In the genomic region with DNA sequence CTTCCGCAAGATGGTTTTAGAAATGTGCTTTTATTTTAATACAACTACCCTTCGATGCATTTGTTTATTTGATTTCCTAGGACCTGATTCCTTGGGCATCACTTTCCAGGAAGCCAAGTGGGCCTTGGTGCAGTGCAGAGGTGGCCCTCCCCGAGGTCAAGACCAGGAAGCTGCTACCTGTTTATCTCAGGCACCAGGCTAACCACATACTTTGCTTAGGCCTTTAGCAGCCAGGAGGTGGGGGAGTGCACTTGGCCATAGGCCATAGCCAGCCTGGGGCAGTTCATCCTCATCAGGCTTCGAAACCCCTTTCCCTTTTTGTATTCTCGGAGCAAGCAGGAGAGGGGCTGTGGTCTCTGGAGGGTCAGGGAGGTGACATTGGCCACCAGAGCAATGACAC, we compare ENCODE assay signal across 22 cellular contexts. TPM values are rescaled to one million over a fixed set of nuclear protein-coding genes. Genes with fewer than 3 reads are reported as not detected.
DNase-seq lines count a peak whose midpoint lies in the region; ATAC-seq, FAIRE-seq and TF ChIP-seq lines count a peak whose summit lies in the region.
"Had no signal": no experiment of that assay in that cellular context is flagged by ENCODE, and none has a peak within 500 bp of the region (broad histone marks: within the 10 kb centered on the region; RNA-seq: fewer than 3 reads in every experiment).

No MANE protein-coding gene starts in this region.

- TF ChIP-seq POLR2A in GM12891 (IDR thresholded peaks at IDR 0.05; ENCODE audit: low read depth, low read length): no peak

- no peaks in the 10 kb centered on the region for H3K27me3 ChIP-seq in small intestine (ENCODE audit: control insufficient read depth in 2 of 2, insufficient read depth in 2 of 2, low read length in 2 of 2)
- H3K27me3 ChIP-seq: left lung, pancreas had no signal

- no peaks in the 10 kb centered on the region for H3K9me3 ChIP-seq in OCI-LY7 (ENCODE audit: low read length)
- no peaks in the 10 kb centered on the region for H3K9me3 ChIP-seq in small intestine (ENCODE audit: control insufficient read depth, low read depth)
- H3K9me3 ChIP-seq: Caco-2, left lung, pancreas, thoracic aorta had no signal

- H4K20me1 ChIP-seq in OCI-LY7 (ENCODE audit: insufficient read depth, low read length): no peaks in the 10 kb centered on the region; the same call in 1 of the 2 replicates

- H3K4me1 ChIP-seq in OCI-LY7 (ENCODE audit: insufficient read depth, low read length, poor library complexity, severe bottlenecking): peaks cover 22% of the 10 kb centered on the region
- no peaks in the 10 kb centered on the region for H3K4me1 ChIP-seq in small intestine (ENCODE audit: control insufficient read depth in 2 of 2, insufficient read depth in 1 of 2, low read depth in 1 of 2, low read length in 1 of 2)
- H3K4me1 ChIP-seq: left lung, pancreas had no signal

- no peaks in the 10 kb centered on the region for H3K9me2 ChIP-seq in OCI-LY7 (ENCODE audit: insufficient read depth, low read length)

- POLR2A ChIA-PET in OCI-LY7 (lab: Charles Lee): interaction anchor here (3.2 kb wide), 1 partner anchor 66 kb away, joined by 17 read pairs; no protein-coding TSS in a partner anchor

- H3K4me3 ChIP-seq in OCI-LY7 (ENCODE audit: low read depth, low read length, poor library complexity, severe bottlenecking): no peak overlapping the region
- no peak overlapping the region for H3K4me3 ChIP-seq in small intestine (ENCODE audit: low read depth in 1 of 2, low read length in 2 of 2)
- H3K4me3 ChIP-seq: left lung, pancreas, thoracic aorta had no signal

- WGBS in small intestine, 3 donors: 74 to 86% (median 81%) methylated on average over 5 of the region's 5 CpGs

- H3K36me3 ChIP-seq in OCI-LY7 (ENCODE audit: insufficient read depth, low read length) (peaks cover 10% of the 10 kb centered on the region; the same call in 1 of the 2 replicates), small intestine (ENCODE audit: control insufficient read depth in 2 of 2, insufficient read depth in 2 of 2, low read length in 2 of 2) (no peaks in the 10 kb centered on the region)
- H3K36me3 ChIP-seq: left lung, pancreas had no signal

- H3K79me2 ChIP-seq in OCI-LY7 (ENCODE audit: insufficient read depth, low read depth, low read length): no peaks in the 10 kb centered on the region

- DNase-seq in GM12891 (ENCODE audit: insufficient read length, low spot score) (no peak), OCI-LY7 (ENCODE audit: low spot score) (peak; percentile 53), small intestine (no peak), COLO668 (lab: John Stamatoyannopoulos, UW; ENCODE audit: unreplicated experiment) (no peak), amygdala (lab: John Stamatoyannopoulos, UW) (no peak)
- DNase-seq: activated CD4-positive, CD25-positive, alpha-beta regulatory T cell treated with anti-CD3 and anti-CD28 coated beads, Interleukin-2, amount 50 U/mL, for 72 hours; activated effector memory CD4-positive, alpha-beta T cell treated with anti-CD3 and anti-CD28 coated beads, Interleukin-2, amount 50 U/mL, for 16 hours; aorta; Caco-2; GOT3; left lung; NCI-H1417; NCI-H2227 treated with DMSO at 0.1 percent for 48 hours; SHP77; stimulated activated CD4-positive, alpha-beta T cell treated with anti-CD3 and anti-CD28 coated beads, Interleukin-4, amount 100 ng/mL, for 1 hour had no signal

- TF ChIP-seq CTCF in OCI-LY7 (conservative IDR thresholded peaks at IDR 0.05; ENCODE audit: low read length): no peak

- ATAC-seq in GM19397 (IDR thresholded peaks at IDR 0.05; ENCODE audit: unreplicated experiment): peak; percentile 46
- peak; percentile 48 for ATAC-seq in HG02798 (IDR thresholded peaks at IDR 0.05; ENCODE audit: poor library complexity, unreplicated experiment)
- no peak for ATAC-seq in HG03342 (IDR thresholded peaks at IDR 0.05; ENCODE audit: unreplicated experiment)
- ATAC-seq: left lung had no signal

- intact Hi-C loops in OCI-LY7 (cut with micrococcal nuclease; ENCODE audit: unreplicated experiment): loop anchor here (5.0 kb wide), 1 partner anchor 44 kb away; a partner anchor contains a TSS

- peak overlapping the region; percentile 33; the same call in 1 of the 2 replicates for H3K4me2 ChIP-seq in OCI-LY7 (ENCODE audit: low read length)

- no TSS peak for BruUV-seq in OCI-LY7 (replicated peaks; lab: Mats Ljungman, UMichigan)

- CTCF ChIA-PET in OCI-LY7 (lab: Charles Lee; ENCODE audit: unreplicated experiment): interaction anchor here (8.4 kb wide), 1 partner anchor 67 kb away, joined by 76 read pairs; no protein-coding TSS in a partner anchor

- H3K27ac ChIP-seq in OCI-LY7 (ENCODE audit: low read depth, low read length, poor library complexity, severe bottlenecking): no peak overlapping the region
- H3K27ac ChIP-seq in small intestine (ENCODE audit: low read depth in 1 of 2, low read length in 1 of 2): no peak overlapping the region
- H3K27ac ChIP-seq: left lung, pancreas, thoracic aorta had no signal

- no peak overlapping the region for H2AFZ ChIP-seq in OCI-LY7 (ENCODE audit: low read length)

- peak; percentile 20 for FAIRE-seq in GM12891 (lab: Jason Lieb, UNC)
- no peak for FAIRE-seq in small intestine (lab: Jason Lieb, UNC)
- FAIRE-seq: endometrium, GM12892, pancreas had no signal

TF ChIP-seq in GM12891, 5 proteins besides CTCF, POLR2A, EP300 and RAD21:
- peak; percentile 71; the same call in 1 of the 2 replicates for TF ChIP-seq POU2F2 (IDR thresholded peaks at IDR 0.05; ENCODE audit: low read depth, low read length)
- TF ChIP-seq PAX5 (IDR thresholded peaks at IDR 0.05; ENCODE audit: insufficient read depth, low read length, severe bottlenecking): no peak
- TF ChIP-seq POLR2AphosphoS5 (IDR thresholded peaks at IDR 0.05; ENCODE audit: low read depth, low read length): no peak
TF ChIP-seq in GM12891: peak in this region for 1.

RNA-seq across cellular contexts. Expression of a gene that starts 45.4 kb away (rescaled TPM):
- 18.7 TPM for polyA plus RNA-seq in GM12891 (2012; ENCODE audit: low read depth, missing spikeins)
- 26.5 and 36.5 TPM in 2 replicates for total RNA-seq in OCI-LY7 (2014; rRNA removed; shearing (Covaris generic))
- total RNA-seq in OCI-LY7 (2022): 20.8 and 22.3 TPM in 2 replicates
- 10 to 100 TPM; 20.8 to 21.3 (median 21.2) TPM for polyA plus RNA-seq in small intestine
